Comparison of ENCODE assay signal across 27 cellular contexts in genomic region chr11:32279672-32280071, GRCh38.
DNase-seq lines count a peak whose midpoint lies in the region; ATAC-seq and TF ChIP-seq lines count a peak whose summit lies in the region.
"Had no signal": no experiment of that assay in that cellular context is flagged by ENCODE, and none has a peak within 500 bp of the region (broad histone marks: within the 10 kb centered on the region; RNA-seq: fewer than 3 reads in every experiment).

No MANE protein-coding gene starts in this region.

- no peak overlapping the region for H3K9ac ChIP-seq in endodermal cell (ENCODE audit: extremely low read depth, low read length, poor library complexity, severe bottlenecking)
- H3K9ac ChIP-seq: BLaER1 had no signal

- no peak overlapping the region for H3K4me3 Mint-ChIP-seq in endodermal cell
- H3K4me3 Mint-ChIP-seq: naive thymus-derived CD8-positive, alpha-beta T cell; stimulated activated naive CD8-positive, alpha-beta T cell treated with anti-CD3 and anti-CD28 coated beads, Interleukin-15, Interleukin-2, amounts not matched to agents 100 ng/mL and 50 ng/mL, for 24 hours; T-helper 17 cell had no signal

- peaks cover 10% of the 10 kb centered on the region for H3K27me3 Mint-ChIP-seq in endodermal cell (ENCODE audit: insufficient read depth)

- peaks cover 9% of the 10 kb centered on the region for H3K9me3 Mint-ChIP-seq in endodermal cell
- H3K9me3 Mint-ChIP-seq: stimulated activated naive CD8-positive, alpha-beta T cell treated with anti-CD3 and anti-CD28 coated beads, Interleukin-15, Interleukin-2, amounts not matched to agents 100 ng/mL and 50 ng/mL, for 24 hours had no signal

- intact Hi-C loops in psoas muscle (cut with DNase I) (no loop called here), lower leg skin (cut with DNase I; ENCODE audit: low total_unique reads) (no loop called here)

- no peak for TF ChIP-seq POLR2A in lower leg skin (IDR thresholded peaks at IDR 0.05)

- DNase-seq in DMS 273 (lab: John Stamatoyannopoulos, UW; ENCODE audit: unreplicated experiment) (peak; percentile 52), DMS 273 treated with DMSO at 0.1 percent for 48 hours (lab: John Stamatoyannopoulos, UW) (no peak), NAMALWA (ENCODE audit: low spot score) (peak; percentile 16), endodermal cell (peak; percentile 59), osteoblast (ENCODE audit: insufficient read length, low spot score, missing footprints) (no peak), psoas muscle (no peak), NCI-H446 treated with DMSO at 0.1 percent for 48 hours (lab: John Stamatoyannopoulos, UW) (no peak), lower leg skin (ENCODE audit: low spot score in 2 of 2) (no peak)
- DNase-seq: 8988T; activated CD4-positive, alpha-beta T cell treated with anti-CD3 and anti-CD28 coated beads, Interleukin-2, amount 50 U/mL, for 4 hours; activated naive CD4-positive, alpha-beta T cell; amygdala; GF-D8; kidney glomerular epithelial cell; mesenchymal stem cell; MV-4-11; naive thymus-derived CD8-positive, alpha-beta T cell; NCI-H2081 treated with DMSO at 0.1 percent for 48 hours; NCI-H526; PC-3; SJCRH30; T-helper 17 cell; upper lobe of right lung had no signal

- H3K27ac ChIP-seq in endodermal cell (ENCODE audit: low read depth, low read length) (no peak overlapping the region), osteoblast (ENCODE audit: low read depth, low read length) (no peak overlapping the region), psoas muscle (no peak overlapping the region)
- H3K27ac ChIP-seq: BLaER1, SJCRH30, skin epidermis, upper lobe of right lung had no signal

- H2AFZ ChIP-seq in osteoblast (ENCODE audit: low read length), result no peak overlapping the region

- H4K20me1 ChIP-seq in osteoblast (ENCODE audit: insufficient read depth, low read length), result no peaks in the 10 kb centered on the region
- H4K20me1 ChIP-seq: BLaER1 had no signal

- H3K36me3 ChIP-seq in endodermal cell (ENCODE audit: control insufficient read depth, insufficient read depth, low read length) (no peaks in the 10 kb centered on the region), osteoblast (ENCODE audit: insufficient read depth, low read length) (no peaks in the 10 kb centered on the region), psoas muscle (ENCODE audit: insufficient read depth in 1 of 2, low read depth in 1 of 2) (no peaks in the 10 kb centered on the region)
- H3K36me3 ChIP-seq: BLaER1, SJCRH30, upper lobe of right lung had no signal

- no peaks in the 10 kb centered on the region for H3K79me2 ChIP-seq in osteoblast (ENCODE audit: insufficient read depth, low read length)

- H3K27me3 ChIP-seq in endodermal cell (ENCODE audit: control insufficient read depth, insufficient read depth, low read length, poor library complexity, severe bottlenecking), result no peaks in the 10 kb centered on the region
- no peaks in the 10 kb centered on the region for H3K27me3 ChIP-seq in osteoblast (ENCODE audit: insufficient read depth, low read length)
- no peaks in the 10 kb centered on the region for H3K27me3 ChIP-seq in psoas muscle (ENCODE audit: insufficient read depth in 3 of 3, low read length in 2 of 3)
- H3K27me3 ChIP-seq: BLaER1, SJCRH30, upper lobe of right lung had no signal

- 67% methylated on average over 2 of the region's 3 CpGs; no CpG with 5 or more reads in 1 of the 2 experiments for WGBS in endodermal cell (ENCODE audit: insufficient coverage in 1 of 2, insufficient read length in 1 of 2), 2 experiments
- 43 to 55% (median 44%) methylated on average over 3 of the region's 3 CpGs for WGBS in psoas muscle, 3 donors
- 65 to 66% methylated on average over 3 of the region's 3 CpGs for WGBS in lower leg skin, 2 donors

- H3K36me3 Mint-ChIP-seq in endodermal cell (ENCODE audit: low read depth), result no peaks in the 10 kb centered on the region

- no peaks in the 10 kb centered on the region for H3K4me1 Mint-ChIP-seq in endodermal cell
- H3K4me1 Mint-ChIP-seq: naive thymus-derived CD8-positive, alpha-beta T cell; T-helper 17 cell had no signal

- no peak overlapping the region for H3K4me2 ChIP-seq in osteoblast (ENCODE audit: insufficient read depth, low read length)
- H3K4me2 ChIP-seq: BLaER1 had no signal

- no peak overlapping the region for H3K27ac Mint-ChIP-seq in endodermal cell
- H3K27ac Mint-ChIP-seq: naive thymus-derived CD8-positive, alpha-beta T cell; stimulated activated naive CD8-positive, alpha-beta T cell treated with anti-CD3 and anti-CD28 coated beads, Interleukin-15, Interleukin-2, amounts not matched to agents 100 ng/mL and 50 ng/mL, for 24 hours; T-helper 17 cell had no signal

- no peaks in the 10 kb centered on the region for H3K9me3 ChIP-seq in endodermal cell (ENCODE audit: control insufficient read depth, low read length)
- no peaks in the 10 kb centered on the region for H3K9me3 ChIP-seq in osteoblast (ENCODE audit: low read depth, low read length)
- no peaks in the 10 kb centered on the region for H3K9me3 ChIP-seq in psoas muscle
- H3K9me3 ChIP-seq: SJCRH30, upper lobe of right lung had no signal

- no peak for ATAC-seq in psoas muscle
- ATAC-seq: GM12878; naive thymus-derived CD8-positive, alpha-beta T cell; PC-3; T-helper 17 cell; upper lobe of right lung had no signal

- no peak overlapping the region for H3K4me3 ChIP-seq in endodermal cell (ENCODE audit: low read length)
- H3K4me3 ChIP-seq in osteoblast (ENCODE audit: insufficient read depth, low read length), result no peak overlapping the region
- no peak overlapping the region for H3K4me3 ChIP-seq in psoas muscle
- H3K4me3 ChIP-seq in lower leg skin (ENCODE audit: low read depth, poor library complexity, severe bottlenecking), result no peak overlapping the region
- H3K4me3 ChIP-seq: BLaER1, GM12878, SJCRH30, skin epidermis, upper lobe of right lung had no signal

- TF ChIP-seq CTCF in endodermal cell (conservative IDR thresholded peaks at IDR 0.05) (peak; percentile 62), osteoblast (IDR thresholded peaks at IDR 0.05; ENCODE audit: extremely low read depth, low read depth, low read length) (peak; percentile 13), psoas muscle (IDR thresholded peaks at IDR 0.05) (no peak), lower leg skin (IDR thresholded peaks at IDR 0.05) (no peak)

- H3K4me1 ChIP-seq in endodermal cell (ENCODE audit: control insufficient read depth, insufficient read depth, low read length) (no peaks in the 10 kb centered on the region), osteoblast (ENCODE audit: insufficient read depth, low read length) (no peaks in the 10 kb centered on the region), psoas muscle (no peaks in the 10 kb centered on the region)
- H3K4me1 ChIP-seq: BLaER1, SJCRH30, upper lobe of right lung had no signal

Comparison
In these comparisons a context has a peak if more than half of its experiments do, and no peak if none do; other contexts are left out.
1. DNase-seq: peak in DMS 273 (single experiment), NAMALWA (single experiment) and endodermal cell (single experiment); none in DMS 273 treated with DMSO at 0.1 percent for 48 hours (single experiment), osteoblast (single experiment), psoas muscle (0 of 2), NCI-H446 treated with DMSO at 0.1 percent for 48 hours (single experiment) and lower leg skin (0 of 2).
2. CTCF ChIP-seq: peak in endodermal cell (single experiment) and osteoblast (single experiment); none in psoas muscle (single experiment) and lower leg skin (0 of 3).